Comparison of ENCODE assay signal across 15 cellular contexts in genomic region chr1:45026446-45026845, GRCh38.
"Had no signal": no experiment of that assay in that cellular context is flagged by ENCODE, and none has a peak within 500 bp of the region (broad histone marks: within the 10 kb centered on the region; RNA-seq: fewer than 3 reads in every experiment).

No MANE protein-coding gene starts in this region.

- H3K27me3 ChIP-seq: ascending aorta, cardiac muscle cell, colonic mucosa, neural progenitor cell, ovary, vagina had no signal

- H3K4me3 Mint-ChIP-seq: activated CD4-positive, alpha-beta T cell treated with anti-CD3 and anti-CD28 coated beads, Interleukin-2, amount 10 ng/mL, durations not matched to agents 24 days and 14 days; neural progenitor cell; T-cell had no signal

- H3K36me3 ChIP-seq: ascending aorta, cardiac muscle cell, colonic mucosa, neural progenitor cell, ovary, vagina had no signal

- DNase-seq: activated CD4-positive, alpha-beta T cell treated with anti-CD3 and anti-CD28 coated beads, Interleukin-2, amount 10 ng/mL, durations not matched to agents 24 days and 14 days; activated T-cell treated with anti-CD3 and anti-CD28 coated beads, Interleukin-2, amount 50 U/mL, for 1 hour; colonic mucosa; effector CD8-positive, alpha-beta T cell; glutamatergic neuron; lower lobe of right lung; midbrain; ovary; stimulated activated CD4-positive, alpha-beta T cell treated with anti-CD3 and anti-CD28 coated beads, Interleukin-4, amount 100 ng/mL, for 1 hour; T-cell had no signal

- ATAC-seq: lower lobe of right lung, T-cell had no signal

- H3K4me1 ChIP-seq: ascending aorta, colonic mucosa, lower lobe of right lung, neural progenitor cell, vagina had no signal

- H3K9me3 ChIP-seq: ascending aorta, colonic mucosa, lower lobe of right lung, ovary, vagina had no signal

- H3K4me3 ChIP-seq: ascending aorta, cardiac muscle cell, colonic mucosa, lower lobe of right lung, neural progenitor cell, ovary, vagina had no signal

- H3K27ac ChIP-seq: ascending aorta, cardiac muscle cell, colonic mucosa, lower lobe of right lung, neural progenitor cell, ovary, vagina, VCaP had no signal

- H3K27ac Mint-ChIP-seq: activated CD4-positive, alpha-beta T cell treated with anti-CD3 and anti-CD28 coated beads, Interleukin-2, amount 10 ng/mL, durations not matched to agents 24 days and 14 days; neural progenitor cell; T-cell had no signal

- H3K9me3 Mint-ChIP-seq: neural progenitor cell, T-cell had no signal

- H3K27me3 Mint-ChIP-seq: T-cell had no signal

- H3K4me1 Mint-ChIP-seq: neural progenitor cell had no signal

- H3K36me3 Mint-ChIP-seq: T-cell had no signal
